ENCODE assay signal across 19 cellular contexts in the genomic region with DNA sequence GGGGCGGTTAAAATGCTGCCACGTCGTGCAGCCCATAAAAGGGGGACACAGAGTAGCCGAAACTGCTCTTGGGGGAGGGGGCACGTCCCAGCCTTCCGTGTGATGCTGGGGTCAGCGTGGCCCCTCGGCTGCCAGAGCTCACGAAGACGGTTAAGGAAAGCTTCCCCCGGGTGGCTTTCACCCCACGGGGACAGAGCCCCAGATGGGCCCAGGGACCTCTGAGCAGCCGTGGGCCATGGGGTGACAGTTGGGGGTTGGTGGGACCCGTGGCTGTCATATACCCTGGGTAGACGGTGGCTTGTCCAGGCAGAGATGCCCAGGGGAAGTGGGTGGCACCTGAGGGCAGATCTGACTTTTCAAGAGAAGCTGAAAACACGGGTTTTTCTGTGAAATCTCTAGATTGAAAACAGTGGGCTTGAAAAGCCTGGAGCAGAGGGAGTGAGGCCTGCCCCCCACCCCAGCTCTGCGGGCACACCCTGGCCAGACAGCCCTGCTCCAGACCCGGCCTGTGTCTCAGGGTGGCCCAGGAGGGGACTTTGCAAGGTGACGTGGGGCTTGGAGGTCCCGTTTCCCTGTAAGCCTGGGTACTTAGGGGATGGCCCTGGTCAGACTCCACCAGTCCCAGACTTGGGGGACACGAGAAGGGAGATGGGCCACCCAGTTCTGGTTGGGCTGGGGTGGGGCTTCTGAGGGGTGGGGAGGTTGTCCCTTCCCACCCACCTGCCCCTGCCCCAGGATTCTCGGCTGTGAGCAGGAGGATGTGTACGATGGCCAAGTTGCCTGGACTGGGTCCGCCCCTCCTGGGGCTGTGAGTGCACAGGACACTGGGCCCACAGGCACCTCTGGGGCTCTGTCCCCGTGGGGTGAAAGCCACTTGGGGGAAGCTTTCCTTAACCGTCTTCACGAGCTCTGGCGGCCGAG. TPM values are rescaled to one million over a fixed set of nuclear protein-coding genes. Genes with fewer than 3 reads are reported as not detected.
DNase-seq lines count a peak whose midpoint lies in the region; ATAC-seq, FAIRE-seq and TF ChIP-seq lines count a peak whose summit lies in the region.
"Had no signal": no experiment of that assay in that cellular context is flagged by ENCODE, and none has a peak within 500 bp of the region (broad histone marks: within the 10 kb centered on the region; RNA-seq: fewer than 3 reads in every experiment).

No MANE protein-coding gene starts in this region.

- peak; percentile 6; the same call in 1 of the 2 replicates for TF ChIP-seq RAD21 in HepG2 (CRISPR knock-in tag; IDR thresholded peaks at IDR 0.05)

- ATAC-seq in activated CD8-positive, alpha-beta memory T cell treated with anti-CD3 and anti-CD28 coated beads, Interleukin-2, amount 10 ng/mL, durations not matched to agents 7 days and 5 days = no peak
- ATAC-seq in HepG2 = peak; percentile 14
- no peak for ATAC-seq in upper lobe of right lung

- H3K27ac ChIP-seq in coronary artery (no peak overlapping the region), HepG2 (ENCODE audit: extremely low read length, insufficient read depth, low read length) (peak overlapping the region; percentile 84), upper lobe of right lung (no peak overlapping the region), substantia nigra (ENCODE audit: low read depth, low read length, poor library complexity, severe bottlenecking) (no peak overlapping the region), adrenal gland (no peak overlapping the region)
- H3K27ac ChIP-seq: A549, uterus had no signal

- TF ChIP-seq EP300 in HepG2 (IDR thresholded peaks at IDR 0.05; ENCODE audit: low read depth in 2 of 2, low read length in 2 of 2) = no peak; a peak in 1 of 4 replicates
- TF ChIP-seq EP300 in HepG2 (CRISPR knock-in tag; IDR thresholded peaks at IDR 0.05; ENCODE audit: borderline replicate concordance) = no peak

- H2AFZ ChIP-seq in HepG2 (ENCODE audit: low read length) = no peak overlapping the region

- in situ Hi-C loops in HepG2 (cut with HindIII; ENCODE audit: extremely low pct_ligation_motif_present, low pct_unique_long_range_greater_than_20kb) = loop anchor here (5.0 kb wide), 1 partner anchor 37 kb away; no protein-coding TSS in a partner anchor

- FAIRE-seq in HepG2 (lab: Jason Lieb, UNC) = peak; percentile 4
- FAIRE-seq: A549, bronchial epithelial cell, endothelial cell of umbilical vein had no signal

- H3K4me1 Mint-ChIP-seq in activated CD8-positive, alpha-beta memory T cell treated with anti-CD3 and anti-CD28 coated beads, Interleukin-2, amount 10 ng/mL, durations not matched to agents 7 days and 5 days = peaks cover 9% of the 10 kb centered on the region

- no peaks in the 10 kb centered on the region for H3K9me3 Mint-ChIP-seq in activated CD8-positive, alpha-beta memory T cell treated with anti-CD3 and anti-CD28 coated beads, Interleukin-2, amount 10 ng/mL, durations not matched to agents 7 days and 5 days (ENCODE audit: low read depth)
- H3K9me3 Mint-ChIP-seq: activated naive CD4-positive, alpha-beta T cell treated with anti-CD3 and anti-CD28 coated beads for 36 hours had no signal

- CTCF ChIA-PET in activated CD8-positive, alpha-beta memory T cell treated with anti-CD3 and anti-CD28 coated beads, Interleukin-2, amount 10 ng/mL, durations not matched to agents 7 days and 5 days (lab: Charles Lee) = no interaction called here
- CTCF ChIA-PET in HepG2 (lab: Yijun Ruan, JAX; ENCODE audit: low intra/inter-chr PET ratio, low total read pairs) = no interaction called here

- H4K20me1 ChIP-seq in HepG2 (ENCODE audit: insufficient read depth, low read length) = peaks cover 10% of the 10 kb centered on the region; the same call in 1 of the 2 replicates

- H3K4me3 ChIP-seq in coronary artery (no peak overlapping the region), HepG2 (replicated peaks in 1 of 3; ENCODE audit: insufficient read depth in 1 of 3, low read depth in 2 of 3, low read length in 3 of 3) (peak overlapping the region; percentile 73 to 85 (median 81)), upper lobe of right lung (no peak overlapping the region), adrenal gland (no peak overlapping the region)
- H3K4me3 ChIP-seq: A549, uterus had no signal

- H3K36me3 ChIP-seq in HepG2 (replicated peaks in 1 of 2; ENCODE audit: control insufficient read depth in 1 of 2, insufficient read depth in 2 of 2, low read length in 2 of 2) = no peaks in the 10 kb centered on the region; a peak in 3 of 5 replicates
- no peaks in the 10 kb centered on the region for H3K36me3 ChIP-seq in upper lobe of right lung
- no peaks in the 10 kb centered on the region for H3K36me3 ChIP-seq in adrenal gland (replicated peaks in 1 of 2)
- H3K36me3 ChIP-seq: uterus had no signal

- TF ChIP-seq POLR2A in HepG2 (IDR thresholded peaks at IDR 0.05; ENCODE audit: insufficient read depth in 1 of 2, low read depth in 2 of 2, low read length in 2 of 2) (no peak), adrenal gland (IDR thresholded peaks at IDR 0.05) (no peak)

- H3K27ac Mint-ChIP-seq in activated CD8-positive, alpha-beta memory T cell treated with anti-CD3 and anti-CD28 coated beads, Interleukin-2, amount 10 ng/mL, durations not matched to agents 7 days and 5 days = no peak overlapping the region
- H3K27ac Mint-ChIP-seq: activated naive CD4-positive, alpha-beta T cell treated with anti-CD3 and anti-CD28 coated beads for 36 hours had no signal

- peaks cover 52% of the 10 kb centered on the region for H3K79me2 ChIP-seq in HepG2 (ENCODE audit: insufficient read depth, low read length)

- H3K4me3 Mint-ChIP-seq in activated CD8-positive, alpha-beta memory T cell treated with anti-CD3 and anti-CD28 coated beads, Interleukin-2, amount 10 ng/mL, durations not matched to agents 7 days and 5 days = no peak overlapping the region
- H3K4me3 Mint-ChIP-seq: activated naive CD4-positive, alpha-beta T cell treated with anti-CD3 and anti-CD28 coated beads for 36 hours had no signal

- TSS peak; percentile 78 for BruUV-seq in HepG2 (replicated peaks; lab: Mats Ljungman, UMichigan)

- peaks cover 40% of the 10 kb centered on the region for H3K4me1 ChIP-seq in HepG2 (ENCODE audit: insufficient read depth, low read length)
- no peaks in the 10 kb centered on the region for H3K4me1 ChIP-seq in upper lobe of right lung
- peaks cover 1 to 4% of the 10 kb centered on the region in 2 donors for H3K4me1 ChIP-seq in adrenal gland (replicated peaks in 1 of 2)
- H3K4me1 ChIP-seq: Caco-2 had no signal

- POLR2A ChIA-PET in HepG2 (lab: Yijun Ruan, JAX) = interaction anchor here (0.7 to 4.2 kb wide), 20 partner anchors 8 to 123 kb away, joined by 3 to 218 read pairs (median 4); a partner anchor contains a TSS

- H3K4me2 ChIP-seq in HepG2 (ENCODE audit: low read depth, low read length) = peak overlapping the region; percentile 88
- H3K4me2 ChIP-seq: A549 had no signal

- no peaks in the 10 kb centered on the region for H3K36me3 Mint-ChIP-seq in activated CD8-positive, alpha-beta memory T cell treated with anti-CD3 and anti-CD28 coated beads, Interleukin-2, amount 10 ng/mL, durations not matched to agents 7 days and 5 days
- H3K36me3 Mint-ChIP-seq: naive B cell had no signal

- H3K9me3 ChIP-seq in HepG2 (ENCODE audit: low read length) (no peaks in the 10 kb centered on the region), upper lobe of right lung (no peaks in the 10 kb centered on the region), adrenal gland (replicated peaks in 1 of 3) (no peaks in the 10 kb centered on the region)
- H3K9me3 ChIP-seq: A549, Caco-2, uterus had no signal

- no peak for TF ChIP-seq CTCF in coronary artery (IDR thresholded peaks at IDR 0.05)
- TF ChIP-seq CTCF in HepG2 (CRISPR knock-in tag; IDR thresholded peaks at IDR 0.05) = no peak
- no peak for TF ChIP-seq CTCF in upper lobe of right lung (IDR thresholded peaks at IDR 0.05)
- TF ChIP-seq CTCF in adrenal gland (IDR thresholded peaks at IDR 0.05) = no peak

- WGBS in HepG2 (ENCODE audit: low lambda C conversion rate) = 3% methylated on average over 25 of the region's 29 CpGs
- 77 to 86% (median 84%) methylated on average over 24 to 29 of the region's 29 CpGs for WGBS in adrenal gland, 4 donors

- intact Hi-C loops in HepG2 (cut with micrococcal nuclease; ENCODE audit: unreplicated experiment) = loop anchor here (1.0 to 2.0 kb wide), 2 partner anchors 9 to 39 kb away; no protein-coding TSS in a partner anchor
- intact Hi-C loops in upper lobe of right lung (cut with DNase I) = no loop called here
- intact Hi-C loops in adrenal gland (cut with DNase I) = no loop called here

- peak overlapping the region; percentile 90 for H3K9ac ChIP-seq in HepG2 (ENCODE audit: insufficient read depth, low read depth, low read length)

- peaks cover 6% of the 10 kb centered on the region for H3K27me3 Mint-ChIP-seq in activated CD8-positive, alpha-beta memory T cell treated with anti-CD3 and anti-CD28 coated beads, Interleukin-2, amount 10 ng/mL, durations not matched to agents 7 days and 5 days

- DNase-seq in activated CD8-positive, alpha-beta memory T cell treated with anti-CD3 and anti-CD28 coated beads for 24 hours = peak; percentile 56
- no peak for DNase-seq in activated CD8-positive, alpha-beta memory T cell treated with anti-CD3 and anti-CD28 coated beads, Interleukin-2, amount 10 ng/mL, durations not matched to agents 7 days and 5 days
- DNase-seq in coronary artery (ENCODE audit: low spot score) = peak; percentile 72
- no peak for DNase-seq in HepG2 (ENCODE audit: low spot score)
- peak; percentile 55 for DNase-seq in upper lobe of right lung
- no peak for DNase-seq in substantia nigra (lab: John Stamatoyannopoulos, UW)
- no peak for DNase-seq in Ammon's horn (ENCODE audit: low spot score)
- no peak for DNase-seq in adrenal gland
- DNase-seq: activated naive CD4-positive, alpha-beta T cell treated with anti-CD3 and anti-CD28 coated beads for 36 hours; Caco-2; naive B cell; NCI-H1092 treated with DMSO at 0.1 percent for 48 hours; SIG-M5; stimulated activated naive CD4-positive, alpha-beta T cell had no signal

- H3K27me3 ChIP-seq in HepG2 (ENCODE audit: control insufficient read depth in 1 of 2, insufficient read depth in 2 of 2, low read length in 2 of 2) (no peaks in the 10 kb centered on the region; a peak in 1 of 5 replicates), upper lobe of right lung (peaks cover 3% of the 10 kb centered on the region), adrenal gland (peaks cover 2% of the 10 kb centered on the region)
- H3K27me3 ChIP-seq: uterus had no signal

RNA-seq across cellular contexts. Expression of a gene that starts 0.7 kb away (rescaled TPM):
- total RNA-seq in activated CD8-positive, alpha-beta memory T cell treated with anti-CD3 and anti-CD28 coated beads, Interleukin-2, amount 10 ng/mL, durations not matched to agents 7 days and 5 days = under 1 TPM in 1 of 2 experiments, not detected in 1; 0.12 TPM
- 104 and 107 TPM in 2 replicates for total RNA-seq in HepG2 (2016; rRNA removed; fragmentation: Illumina TruSeq; extraction: Trizol)
- 27.0 and 30.1 TPM in 2 replicates for total RNA-seq in HepG2 (2016; cell fraction: cytosol; rRNA removed; fragmentation: Illumina TruSeq; extraction: Trizol; ENCODE audit: low read depth)
- total RNA-seq in HepG2 (2016; cell fraction: insoluble cytoplasmic fraction; rRNA removed; fragmentation: Illumina TruSeq; extraction: Trizol) = 108 and 118 TPM in 2 replicates
- 67.8 and 70.6 TPM in 2 replicates for total RNA-seq in HepG2 (2016; cell fraction: membrane; rRNA removed; fragmentation: Illumina TruSeq; extraction: Trizol)
- 43.9 and 53.0 TPM in 2 replicates for total RNA-seq in HepG2 (2016; cell fraction: nucleus; rRNA removed; fragmentation: Illumina TruSeq; extraction: Trizol)
- 53.5 and 71.4 TPM in 2 replicates for polyA plus RNA-seq in HepG2 (2011; rRNA removed)
- polyA plus RNA-seq in HepG2 (2011; cell fraction: cytosol; rRNA removed) = 52.8 and 126 TPM in 2 replicates
- 167 and 187 TPM in 2 replicates for polyA plus RNA-seq in HepG2 (2011; cell fraction: nucleus; rRNA removed)
- polyA plus RNA-seq in HepG2 (2012) = 34.5 and 40.6 TPM in 2 replicates
- polyA plus RNA-seq in HepG2 (2016; cell fraction: cytosol; fragmentation: Illumina TruSeq; extraction: Trizol; ENCODE audit: low read depth) = 23.8 and 25.7 TPM in 2 replicates
- polyA plus RNA-seq in HepG2 (2016; cell fraction: insoluble cytoplasmic fraction; fragmentation: Illumina TruSeq; extraction: Trizol; ENCODE audit: low read depth) = 96.8 and 121 TPM in 2 replicates
- polyA plus RNA-seq in HepG2 (2016; cell fraction: membrane; fragmentation: Illumina TruSeq; extraction: Trizol; ENCODE audit: low read depth) = 48.5 and 51.3 TPM in 2 replicates
- polyA plus RNA-seq in HepG2 (2016; cell fraction: nucleus; fragmentation: Illumina TruSeq; extraction: Trizol; ENCODE audit: insufficient read depth, low read depth) = 84.0 and 95.2 TPM in 2 replicates
- polyA minus RNA-seq in HepG2 (2011; rRNA and poly(A)+ RNA removed; ENCODE audit: low replicate concordance) = 114 TPM in 1 of 2 replicates, not detected in the other
- polyA minus RNA-seq in HepG2 (2011; cell fraction: cytosol; rRNA and poly(A)+ RNA removed) = 45.5 and 50.7 TPM in 2 replicates
- polyA minus RNA-seq in HepG2 (2011; cell fraction: nucleus; rRNA and poly(A)+ RNA removed) = 32.4 and 35.0 TPM in 2 replicates
- total RNA-seq in upper lobe of right lung = 0.23 TPM
- 1 to 10 TPM in 2 of 8 donors, under 1 TPM in 4, not detected in 2; 0.28 to 2.3 (median 0.47) TPM for total RNA-seq in adrenal gland
- polyA plus RNA-seq in adrenal gland = 1 to 10 TPM in 1 of 3 donors, under 1 TPM in 1, not detected in 1; 0.17 to 1.3 TPM
- total RNA-seq: activated naive CD4-positive, alpha-beta T cell treated with anti-CD3 and anti-CD28 coated beads for 36 hours; bronchial epithelial cell; endothelial cell of umbilical vein had no signal
- polyA plus RNA-seq: endothelial cell of umbilical vein had no signal

RNA-seq across cellular contexts. Expression of a gene that starts 33.0 kb away (rescaled TPM):
- under 1 TPM in 1 of 2 experiments, not detected in 1; 0.20 TPM for total RNA-seq in activated CD8-positive, alpha-beta memory T cell treated with anti-CD3 and anti-CD28 coated beads, Interleukin-2, amount 10 ng/mL, durations not matched to agents 7 days and 5 days
- total RNA-seq in HepG2 (2016; rRNA removed; fragmentation: Illumina TruSeq; extraction: Trizol) (0.20 and 0.72 TPM in 2 replicates), upper lobe of right lung (not detected), adrenal gland (1 to 10 TPM in 2 of 8 donors, under 1 TPM in 4, not detected in 2; 0.25 to 1.8 (median 0.84) TPM)
- total RNA-seq in HepG2 (2016; cell fraction: cytosol; rRNA removed; fragmentation: Illumina TruSeq; extraction: Trizol; ENCODE audit: low read depth) = 0.30 TPM in 1 of 2 replicates, not detected in the other
- 0.32 and 0.36 TPM in 2 replicates for total RNA-seq in HepG2 (2016; cell fraction: insoluble cytoplasmic fraction; rRNA removed; fragmentation: Illumina TruSeq; extraction: Trizol)
- total RNA-seq in HepG2 (2016; cell fraction: membrane; rRNA removed; fragmentation: Illumina TruSeq; extraction: Trizol) = 0.34 and 0.52 TPM in 2 replicates
- total RNA-seq in HepG2 (2016; cell fraction: nucleus; rRNA removed; fragmentation: Illumina TruSeq; extraction: Trizol) = 0.72 and 0.75 TPM in 2 replicates
- polyA plus RNA-seq in HepG2 (2011; rRNA removed) (0.17 and 0.30 TPM in 2 replicates), adrenal gland (under 1 TPM in 1 of 3 donors, not detected in 2; 0.16 TPM)
- polyA plus RNA-seq in HepG2 (2011; cell fraction: cytosol; rRNA removed) = 0.14 and 0.27 TPM in 2 replicates
- polyA plus RNA-seq in HepG2 (2011; cell fraction: nucleus; rRNA removed) = 4.0 and 5.9 TPM in 2 replicates
- 0.87 and 1.1 TPM in 2 replicates for polyA plus RNA-seq in HepG2 (2012)
- 0.07 TPM in 1 of 2 replicates, not detected in the other for polyA plus RNA-seq in HepG2 (2016; cell fraction: cytosol; fragmentation: Illumina TruSeq; extraction: Trizol; ENCODE audit: low read depth)
- 0.29 and 0.79 TPM in 2 replicates for polyA plus RNA-seq in HepG2 (2016; cell fraction: insoluble cytoplasmic fraction; fragmentation: Illumina TruSeq; extraction: Trizol; ENCODE audit: low read depth)
- 0.31 and 0.40 TPM in 2 replicates for polyA plus RNA-seq in HepG2 (2016; cell fraction: membrane; fragmentation: Illumina TruSeq; extraction: Trizol; ENCODE audit: low read depth)
- 2.5 and 3.4 TPM in 2 replicates for polyA plus RNA-seq in HepG2 (2016; cell fraction: nucleus; fragmentation: Illumina TruSeq; extraction: Trizol; ENCODE audit: insufficient read depth, low read depth)
- polyA minus RNA-seq in HepG2 (2011; rRNA and poly(A)+ RNA removed; ENCODE audit: low replicate concordance) = 2.6 TPM in 1 of 2 replicates, not detected in the other
- 1.1 and 1.4 TPM in 2 replicates for polyA minus RNA-seq in HepG2 (2011; cell fraction: cytosol; rRNA and poly(A)+ RNA removed)
- polyA minus RNA-seq in HepG2 (2011; cell fraction: nucleus; rRNA and poly(A)+ RNA removed) = 1.9 and 2.1 TPM in 2 replicates
- total RNA-seq: activated naive CD4-positive, alpha-beta T cell treated with anti-CD3 and anti-CD28 coated beads for 36 hours; bronchial epithelial cell; endothelial cell of umbilical vein had no signal
- polyA plus RNA-seq: endothelial cell of umbilical vein had no signal

RNA-seq across cellular contexts. Expression of a gene that starts 49.1 kb away (rescaled TPM):
- total RNA-seq in activated CD8-positive, alpha-beta memory T cell treated with anti-CD3 and anti-CD28 coated beads, Interleukin-2, amount 10 ng/mL, durations not matched to agents 7 days and 5 days = 1 to 10 TPM; 2.2 to 4.1 TPM
- total RNA-seq in HepG2 (2016; rRNA removed; fragmentation: Illumina TruSeq; extraction: Trizol) (not detected in 2 replicates), upper lobe of right lung (1.8 TPM), adrenal gland (under 1 TPM in 6 of 8 donors, not detected in 2; 0.23 to 0.84 (median 0.32) TPM)
- not detected in 2 replicates for total RNA-seq in HepG2 (2016; cell fraction: cytosol; rRNA removed; fragmentation: Illumina TruSeq; extraction: Trizol; ENCODE audit: low read depth)
- 0.11 TPM in 1 of 2 replicates, not detected in the other for total RNA-seq in HepG2 (2016; cell fraction: insoluble cytoplasmic fraction; rRNA removed; fragmentation: Illumina TruSeq; extraction: Trizol)
- 0.09 TPM in 1 of 2 replicates, not detected in the other for total RNA-seq in HepG2 (2016; cell fraction: membrane; rRNA removed; fragmentation: Illumina TruSeq; extraction: Trizol)
- total RNA-seq in HepG2 (2016; cell fraction: nucleus; rRNA removed; fragmentation: Illumina TruSeq; extraction: Trizol) = 0.59 TPM in 1 of 2 replicates, not detected in the other
- polyA plus RNA-seq in HepG2 (2011; rRNA removed) (0.04 and 0.31 TPM in 2 replicates), adrenal gland (1 to 10 TPM in 1 of 3 donors, under 1 TPM in 1, not detected in 1; 0.81 to 2.0 TPM)
- polyA plus RNA-seq in HepG2 (2011; cell fraction: cytosol; rRNA removed) = 0.15 and 0.24 TPM in 2 replicates
- polyA plus RNA-seq in HepG2 (2011; cell fraction: nucleus; rRNA removed) = 0.18 and 0.19 TPM in 2 replicates
- not detected in 2 replicates for polyA plus RNA-seq in HepG2 (2012)
- 0.41 TPM in 1 of 2 replicates, not detected in the other for polyA plus RNA-seq in HepG2 (2016; cell fraction: cytosol; fragmentation: Illumina TruSeq; extraction: Trizol; ENCODE audit: low read depth)
- not detected in 2 replicates for polyA plus RNA-seq in HepG2 (2016; cell fraction: insoluble cytoplasmic fraction; fragmentation: Illumina TruSeq; extraction: Trizol; ENCODE audit: low read depth)
- polyA plus RNA-seq in HepG2 (2016; cell fraction: membrane; fragmentation: Illumina TruSeq; extraction: Trizol; ENCODE audit: low read depth) = not detected in 2 replicates
- polyA plus RNA-seq in HepG2 (2016; cell fraction: nucleus; fragmentation: Illumina TruSeq; extraction: Trizol; ENCODE audit: insufficient read depth, low read depth) = not detected in 2 replicates
- 0.70 TPM in 1 of 2 replicates, not detected in the other for polyA minus RNA-seq in HepG2 (2011; rRNA and poly(A)+ RNA removed; ENCODE audit: low replicate concordance)
- not detected in 2 replicates for polyA minus RNA-seq in HepG2 (2011; cell fraction: cytosol; rRNA and poly(A)+ RNA removed)
- polyA minus RNA-seq in HepG2 (2011; cell fraction: nucleus; rRNA and poly(A)+ RNA removed) = not detected in 2 replicates
- total RNA-seq: bronchial epithelial cell, Caco-2, endothelial cell of umbilical vein had no signal
- polyA plus RNA-seq: A549, endothelial cell of umbilical vein had no signal

RNA-seq across cellular contexts. Expression of a gene that starts 59.9 kb away (rescaled TPM):
- total RNA-seq in activated CD8-positive, alpha-beta memory T cell treated with anti-CD3 and anti-CD28 coated beads, Interleukin-2, amount 10 ng/mL, durations not matched to agents 7 days and 5 days = not detected
- not detected in 2 replicates for total RNA-seq in HepG2 (2016; rRNA removed; fragmentation: Illumina TruSeq; extraction: Trizol)
- not detected in 2 replicates for total RNA-seq in HepG2 (2016; cell fraction: cytosol; rRNA removed; fragmentation: Illumina TruSeq; extraction: Trizol; ENCODE audit: low read depth)
- total RNA-seq in HepG2 (2016; cell fraction: insoluble cytoplasmic fraction; rRNA removed; fragmentation: Illumina TruSeq; extraction: Trizol) = not detected in 2 replicates
- total RNA-seq in HepG2 (2016; cell fraction: membrane; rRNA removed; fragmentation: Illumina TruSeq; extraction: Trizol) = not detected in 2 replicates
- not detected in 2 replicates for total RNA-seq in HepG2 (2016; cell fraction: nucleus; rRNA removed; fragmentation: Illumina TruSeq; extraction: Trizol)
- polyA plus RNA-seq in HepG2 (2011; rRNA removed) = not detected in 2 replicates
- polyA plus RNA-seq in HepG2 (2011; cell fraction: cytosol; rRNA removed) = not detected in 2 replicates
- not detected in 2 replicates for polyA plus RNA-seq in HepG2 (2011; cell fraction: nucleus; rRNA removed)
- not detected in 2 replicates for polyA plus RNA-seq in HepG2 (2012)
- polyA plus RNA-seq in HepG2 (2016; cell fraction: cytosol; fragmentation: Illumina TruSeq; extraction: Trizol; ENCODE audit: low read depth) = not detected in 2 replicates
- not detected in 2 replicates for polyA plus RNA-seq in HepG2 (2016; cell fraction: insoluble cytoplasmic fraction; fragmentation: Illumina TruSeq; extraction: Trizol; ENCODE audit: low read depth)
- polyA plus RNA-seq in HepG2 (2016; cell fraction: membrane; fragmentation: Illumina TruSeq; extraction: Trizol; ENCODE audit: low read depth) = not detected in 2 replicates
- polyA plus RNA-seq in HepG2 (2016; cell fraction: nucleus; fragmentation: Illumina TruSeq; extraction: Trizol; ENCODE audit: insufficient read depth, low read depth) = not detected in 2 replicates
- polyA minus RNA-seq in HepG2 (2011; rRNA and poly(A)+ RNA removed; ENCODE audit: low replicate concordance) = not detected in 2 replicates
- not detected in 2 replicates for polyA minus RNA-seq in HepG2 (2011; cell fraction: cytosol; rRNA and poly(A)+ RNA removed)
- not detected in 2 replicates for polyA minus RNA-seq in HepG2 (2011; cell fraction: nucleus; rRNA and poly(A)+ RNA removed)
- not detected for total RNA-seq in upper lobe of right lung
- total RNA-seq in adrenal gland = under 1 TPM in 1 of 8 donors, not detected in 7; 0.11 TPM
- under 1 TPM in 2 of 3 donors, not detected in 1; 0.07 to 0.56 TPM for polyA plus RNA-seq in adrenal gland
- total RNA-seq: activated naive CD4-positive, alpha-beta T cell treated with anti-CD3 and anti-CD28 coated beads for 36 hours; bronchial epithelial cell; Caco-2; endothelial cell of umbilical vein; left colon had no signal
- polyA plus RNA-seq: A549, endothelial cell of umbilical vein had no signal

Comparison
In these comparisons a context has a peak if more than half of its experiments do, and no peak if none do; other contexts are left out.
1. DNase-seq: peak in activated CD8-positive, alpha-beta memory T cell treated with anti-CD3 and anti-CD28 coated beads for 24 hours (single experiment), coronary artery (single experiment) and upper lobe of right lung (single experiment); none in activated CD8-positive, alpha-beta memory T cell treated with anti-CD3 and anti-CD28 coated beads, Interleukin-2, amount 10 ng/mL, durations not matched to agents 7 days and 5 days (single experiment), HepG2 (single experiment), substantia nigra (0 of 49), Ammon's horn (single experiment) and adrenal gland (0 of 7).
2. H3K4me3 ChIP-seq: peak in HepG2 (3 of 3); none in coronary artery (single experiment), upper lobe of right lung (single experiment) and adrenal gland (0 of 4).
3. RNA of a gene that starts 0.7 kb away (total RNA-seq): 27.0 to 118 TPM in HepG2; 0.28 to 2.3 TPM in adrenal gland, 0.23 TPM in upper lobe of right lung (single experiment) and 0.12 TPM in activated CD8-positive, alpha-beta memory T cell treated with anti-CD3 and anti-CD28 coated beads, Interleukin-2, amount 10 ng/mL, durations not matched to agents 7 days and 5 days; every median in the first group is over 4 times any median in the second.